In the genomic region with DNA sequence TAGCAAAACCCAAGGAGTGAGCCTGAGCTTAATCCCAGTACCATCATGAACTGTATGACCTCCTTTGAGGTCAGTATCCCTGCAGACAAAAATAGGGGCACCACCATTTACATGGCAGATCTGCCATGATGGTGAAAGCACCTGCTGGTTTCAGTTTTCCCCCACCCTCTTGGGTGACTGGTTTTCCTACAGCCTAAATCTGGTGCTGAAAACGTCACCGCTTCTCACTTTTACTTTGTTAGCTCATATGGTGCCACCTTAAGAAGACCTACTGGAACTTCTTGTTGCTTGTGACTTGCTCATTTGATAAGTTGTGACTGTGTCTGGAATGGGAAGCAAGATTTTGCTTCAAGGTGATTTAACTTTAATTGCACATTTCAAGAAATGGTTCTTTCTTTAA, we compare ENCODE assay signal across 2 cellular contexts.
TF ChIP-seq lines count a peak whose summit lies in the region.

No MANE protein-coding gene starts in this region.

TF ChIP-seq in HepG2, 621 proteins besides CTCF, POLR2A, EP300 and RAD21 (continues in another document):
- no peak for TF ChIP-seq HIVEP1 (CRISPR knock-in tag; IDR thresholded peaks at IDR 0.05)
- no peak for TF ChIP-seq ZBTB20 (CRISPR knock-in tag; IDR thresholded peaks at IDR 0.05; ENCODE audit: borderline replicate concordance, low read depth)
- no peak for TF ChIP-seq BCL6 (CRISPR knock-in tag; IDR thresholded peaks at IDR 0.05)
- TF ChIP-seq, protein P1, sequence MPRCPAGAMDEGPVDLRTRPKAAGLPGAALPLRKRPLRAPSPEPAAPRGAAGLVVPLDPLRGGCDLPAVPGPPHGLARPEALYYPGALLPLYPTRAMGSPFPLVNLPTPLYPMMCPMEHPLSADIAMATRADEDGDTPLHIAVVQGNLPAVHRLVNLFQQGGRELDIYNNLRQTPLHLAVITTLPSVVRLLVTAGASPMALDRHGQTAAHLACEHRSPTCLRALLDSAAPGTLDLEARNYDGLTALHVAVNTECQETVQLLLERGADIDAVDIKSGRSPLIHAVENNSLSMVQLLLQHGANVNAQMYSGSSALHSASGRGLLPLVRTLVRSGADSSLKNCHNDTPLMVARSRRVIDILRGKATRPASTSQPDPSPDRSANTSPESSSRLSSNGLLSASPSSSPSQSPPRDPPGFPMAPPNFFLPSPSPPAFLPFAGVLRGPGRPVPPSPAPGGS (CRISPR knock-in tag; IDR thresholded peaks at IDR 0.05), result no peak
- TF ChIP-seq, protein P2, sequence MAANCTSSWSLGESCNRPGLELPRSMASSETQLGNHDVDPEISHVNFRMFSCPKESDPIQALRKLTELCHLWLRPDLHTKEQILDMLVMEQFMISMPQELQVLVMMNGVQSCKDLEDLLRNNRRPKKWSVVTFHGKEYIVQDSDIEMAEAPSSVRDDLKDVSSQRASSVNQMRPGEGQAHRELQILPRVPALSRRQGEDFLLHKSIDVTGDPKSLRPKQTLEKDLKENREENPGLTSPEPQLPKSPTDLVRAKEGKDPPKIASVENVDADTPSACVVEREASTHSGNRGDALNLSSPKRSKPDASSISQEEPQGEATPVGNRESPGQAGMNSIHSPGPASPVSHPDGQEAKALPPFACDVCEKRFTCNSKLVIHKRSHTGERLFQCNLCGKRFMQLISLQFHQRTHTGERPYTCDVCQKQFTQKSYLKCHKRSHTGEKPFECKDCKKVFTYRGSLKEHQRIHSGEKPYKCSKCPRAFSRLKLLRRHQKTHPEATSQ (CRISPR knock-in tag; IDR thresholded peaks at IDR 0.05; ENCODE audit: borderline replicate concordance), result no peak
- no peak for TF ChIP-seq ZNF766 (CRISPR knock-in tag; IDR thresholded peaks at IDR 0.05; ENCODE audit: borderline replicate concordance)
- no peak for TF ChIP-seq FOSL1 (CRISPR knock-in tag; IDR thresholded peaks at IDR 0.05; ENCODE audit: borderline replicate concordance)
- TF ChIP-seq, protein P3, sequence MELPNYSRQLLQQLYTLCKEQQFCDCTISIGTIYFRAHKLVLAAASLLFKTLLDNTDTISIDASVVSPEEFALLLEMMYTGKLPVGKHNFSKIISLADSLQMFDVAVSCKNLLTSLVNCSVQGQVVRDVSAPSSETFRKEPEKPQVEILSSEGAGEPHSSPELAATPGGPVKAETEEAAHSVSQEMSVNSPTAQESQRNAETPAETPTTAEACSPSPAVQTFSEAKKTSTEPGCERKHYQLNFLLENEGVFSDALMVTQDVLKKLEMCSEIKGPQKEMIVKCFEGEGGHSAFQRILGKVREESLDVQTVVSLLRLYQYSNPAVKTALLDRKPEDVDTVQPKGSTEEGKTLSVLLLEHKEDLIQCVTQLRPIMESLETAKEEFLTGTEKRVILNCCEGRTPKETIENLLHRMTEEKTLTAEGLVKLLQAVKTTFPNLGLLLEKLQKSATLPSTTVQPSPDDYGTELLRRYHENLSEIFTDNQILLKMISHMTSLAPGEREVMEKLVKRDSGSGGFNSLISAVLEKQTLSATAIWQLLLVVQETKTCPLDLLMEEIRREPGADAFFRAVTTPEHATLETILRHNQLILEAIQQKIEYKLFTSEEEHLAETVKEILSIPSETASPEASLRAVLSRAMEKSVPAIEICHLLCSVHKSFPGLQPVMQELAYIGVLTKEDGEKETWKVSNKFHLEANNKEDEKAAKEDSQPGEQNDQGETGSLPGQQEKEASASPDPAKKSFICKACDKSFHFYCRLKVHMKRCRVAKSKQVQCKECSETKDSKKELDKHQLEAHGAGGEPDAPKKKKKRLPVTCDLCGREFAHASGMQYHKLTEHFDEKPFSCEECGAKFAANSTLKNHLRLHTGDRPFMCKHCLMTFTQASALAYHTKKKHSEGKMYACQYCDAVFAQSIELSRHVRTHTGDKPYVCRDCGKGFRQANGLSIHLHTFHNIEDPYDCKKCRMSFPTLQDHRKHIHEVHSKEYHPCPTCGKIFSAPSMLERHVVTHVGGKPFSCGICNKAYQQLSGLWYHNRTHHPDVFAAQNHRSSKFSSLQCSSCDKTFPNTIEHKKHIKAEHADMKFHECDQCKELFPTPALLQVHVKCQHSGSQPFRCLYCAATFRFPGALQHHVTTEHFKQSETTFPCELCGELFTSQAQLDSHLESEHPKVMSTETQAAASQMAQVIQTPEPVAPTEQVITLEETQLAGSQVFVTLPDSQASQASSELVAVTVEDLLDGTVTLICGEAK (IDR thresholded peaks at IDR 0.05), result no peak
- TF ChIP-seq, protein P3 (CRISPR knock-in tag; IDR thresholded peaks at IDR 0.05), result no peak
- no peak for TF ChIP-seq FOXM1 (CRISPR knock-in tag; IDR thresholded peaks at IDR 0.05)

TF ChIP-seq in SK-N-SH treated with all-trans-retinoic acid at 6 μM for 48 hours, 23 proteins besides CTCF, POLR2A, EP300 and RAD21:
- TF ChIP-seq PPARA (CRISPR knock-in tag; IDR thresholded peaks at IDR 0.05; ENCODE audit: borderline replicate concordance) (no peak), OSR1 (CRISPR knock-in tag; IDR thresholded peaks at IDR 0.05) (no peak), ZFP30 (CRISPR knock-in tag; IDR thresholded peaks at IDR 0.05) (no peak), ESRRG (CRISPR knock-in tag; IDR thresholded peaks at IDR 0.05) (no peak), CSDC2 (CRISPR knock-in tag; IDR thresholded peaks at IDR 0.05) (no peak), GLIS3 (CRISPR knock-in tag; IDR thresholded peaks at IDR 0.05) (no peak), SNAI2 (CRISPR knock-in tag; IDR thresholded peaks at IDR 0.05) (no peak), ZNF565 (CRISPR knock-in tag; conservative IDR thresholded peaks at IDR 0.05; ENCODE audit: low read depth) (no peak), RARB (CRISPR knock-in tag; IDR thresholded peaks at IDR 0.05) (no peak)
- TF ChIP-seq, protein P4, sequence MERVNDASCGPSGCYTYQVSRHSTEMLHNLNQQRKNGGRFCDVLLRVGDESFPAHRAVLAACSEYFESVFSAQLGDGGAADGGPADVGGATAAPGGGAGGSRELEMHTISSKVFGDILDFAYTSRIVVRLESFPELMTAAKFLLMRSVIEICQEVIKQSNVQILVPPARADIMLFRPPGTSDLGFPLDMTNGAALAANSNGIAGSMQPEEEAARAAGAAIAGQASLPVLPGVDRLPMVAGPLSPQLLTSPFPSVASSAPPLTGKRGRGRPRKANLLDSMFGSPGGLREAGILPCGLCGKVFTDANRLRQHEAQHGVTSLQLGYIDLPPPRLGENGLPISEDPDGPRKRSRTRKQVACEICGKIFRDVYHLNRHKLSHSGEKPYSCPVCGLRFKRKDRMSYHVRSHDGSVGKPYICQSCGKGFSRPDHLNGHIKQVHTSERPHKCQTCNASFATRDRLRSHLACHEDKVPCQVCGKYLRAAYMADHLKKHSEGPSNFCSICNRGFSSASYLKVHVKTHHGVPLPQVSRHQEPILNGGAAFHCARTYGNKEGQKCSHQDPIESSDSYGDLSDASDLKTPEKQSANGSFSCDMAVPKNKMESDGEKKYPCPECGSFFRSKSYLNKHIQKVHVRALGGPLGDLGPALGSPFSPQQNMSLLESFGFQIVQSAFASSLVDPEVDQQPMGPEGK (CRISPR knock-in tag; IDR thresholded peaks at IDR 0.05; ENCODE audit: borderline replicate concordance), result no peak
- TF ChIP-seq, protein P5, sequence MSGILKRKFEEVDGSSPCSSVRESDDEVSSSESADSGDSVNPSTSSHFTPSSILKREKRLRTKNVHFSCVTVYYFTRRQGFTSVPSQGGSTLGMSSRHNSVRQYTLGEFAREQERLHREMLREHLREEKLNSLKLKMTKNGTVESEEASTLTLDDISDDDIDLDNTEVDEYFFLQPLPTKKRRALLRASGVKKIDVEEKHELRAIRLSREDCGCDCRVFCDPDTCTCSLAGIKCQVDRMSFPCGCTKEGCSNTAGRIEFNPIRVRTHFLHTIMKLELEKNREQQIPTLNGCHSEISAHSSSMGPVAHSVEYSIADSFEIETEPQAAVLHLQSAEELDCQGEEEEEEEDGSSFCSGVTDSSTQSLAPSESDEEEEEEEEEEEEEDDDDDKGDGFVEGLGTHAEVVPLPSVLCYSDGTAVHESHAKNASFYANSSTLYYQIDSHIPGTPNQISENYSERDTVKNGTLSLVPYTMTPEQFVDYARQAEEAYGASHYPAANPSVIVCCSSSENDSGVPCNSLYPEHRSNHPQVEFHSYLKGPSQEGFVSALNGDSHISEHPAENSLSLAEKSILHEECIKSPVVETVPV (CRISPR knock-in tag; IDR thresholded peaks at IDR 0.05), result no peak
- TF ChIP-seq, protein P6, sequence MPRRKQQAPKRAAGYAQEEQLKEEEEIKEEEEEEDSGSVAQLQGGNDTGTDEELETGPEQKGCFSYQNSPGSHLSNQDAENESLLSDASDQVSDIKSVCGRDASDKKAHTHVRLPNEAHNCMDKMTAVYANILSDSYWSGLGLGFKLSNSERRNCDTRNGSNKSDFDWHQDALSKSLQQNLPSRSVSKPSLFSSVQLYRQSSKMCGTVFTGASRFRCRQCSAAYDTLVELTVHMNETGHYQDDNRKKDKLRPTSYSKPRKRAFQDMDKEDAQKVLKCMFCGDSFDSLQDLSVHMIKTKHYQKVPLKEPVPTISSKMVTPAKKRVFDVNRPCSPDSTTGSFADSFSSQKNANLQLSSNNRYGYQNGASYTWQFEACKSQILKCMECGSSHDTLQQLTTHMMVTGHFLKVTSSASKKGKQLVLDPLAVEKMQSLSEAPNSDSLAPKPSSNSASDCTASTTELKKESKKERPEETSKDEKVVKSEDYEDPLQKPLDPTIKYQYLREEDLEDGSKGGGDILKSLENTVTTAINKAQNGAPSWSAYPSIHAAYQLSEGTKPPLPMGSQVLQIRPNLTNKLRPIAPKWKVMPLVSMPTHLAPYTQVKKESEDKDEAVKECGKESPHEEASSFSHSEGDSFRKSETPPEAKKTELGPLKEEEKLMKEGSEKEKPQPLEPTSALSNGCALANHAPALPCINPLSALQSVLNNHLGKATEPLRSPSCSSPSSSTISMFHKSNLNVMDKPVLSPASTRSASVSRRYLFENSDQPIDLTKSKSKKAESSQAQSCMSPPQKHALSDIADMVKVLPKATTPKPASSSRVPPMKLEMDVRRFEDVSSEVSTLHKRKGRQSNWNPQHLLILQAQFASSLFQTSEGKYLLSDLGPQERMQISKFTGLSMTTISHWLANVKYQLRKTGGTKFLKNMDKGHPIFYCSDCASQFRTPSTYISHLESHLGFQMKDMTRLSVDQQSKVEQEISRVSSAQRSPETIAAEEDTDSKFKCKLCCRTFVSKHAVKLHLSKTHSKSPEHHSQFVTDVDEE (CRISPR knock-in tag; IDR thresholded peaks at IDR 0.05), result no peak
